17 cellular contexts compared by ENCODE assay signal in genomic region chr16:81180578-81180977, GRCh38. TPM values are rescaled to one million over a fixed set of nuclear protein-coding genes. Genes with fewer than 3 reads are reported as not detected.
DNase-seq lines count a peak whose midpoint lies in the region; ATAC-seq and TF ChIP-seq lines count a peak whose summit lies in the region.
"Had no signal": no experiment of that assay in that cellular context is flagged by ENCODE, and none has a peak within 500 bp of the region (broad histone marks: within the 10 kb centered on the region; RNA-seq: fewer than 3 reads in every experiment).

No MANE protein-coding gene starts in this region.

- H3K27ac ChIP-seq in RWPE2 (ENCODE audit: poor library complexity, severe bottlenecking) (peak overlapping the region; percentile 52), upper lobe of left lung (peak overlapping the region in 3 of 4 donors; percentile 42 to 73 (median 52))
- H3K27ac ChIP-seq: foreskin keratinocyte, HL-60 had no signal

- H3K4me1 ChIP-seq in RWPE2 (ENCODE audit: insufficient read depth, poor library complexity, severe bottlenecking) (peaks cover 8% of the 10 kb centered on the region), upper lobe of left lung (peaks cover 0 to 3% (median 0%) of the 10 kb centered on the region in 4 donors)
- H3K4me1 ChIP-seq: foreskin keratinocyte, spleen had no signal

- WGBS in upper lobe of left lung, 2 donors: 67 to 68% methylated on average over 6 of the region's 6 CpGs

- TF ChIP-seq CTCF in RWPE2 (IDR thresholded peaks at IDR 0.05; ENCODE audit: poor library complexity, severe bottlenecking) (no peak), fibroblast of the aortic adventitia (IDR thresholded peaks at IDR 0.05; ENCODE audit: insufficient read depth, low read length) (no peak), nephron (IDR thresholded peaks at IDR 0.05; ENCODE audit: unreplicated experiment in 3 of 3) (no peak), upper lobe of left lung (IDR thresholded peaks at IDR 0.05) (no peak), GM20000 (IDR thresholded peaks at IDR 0.05; ENCODE audit: extremely low read depth, missing control alignments) (no peak)

- ATAC-seq in RWPE2 (ENCODE audit: low read depth) (no peak), upper lobe of left lung (ENCODE audit: low FRiP score in 2 of 2) (no peak)

- H3K4me1 Mint-ChIP-seq in nephron: peaks cover 12% of the 10 kb centered on the region

- peak overlapping the region; percentile 23 to 91 (median 87) for H3K27ac Mint-ChIP-seq in nephron

- DNase-seq in RWPE2 (ENCODE audit: low spot score) (no peak), fibroblast of the aortic adventitia (ENCODE audit: low read depth) (peak; percentile 4), upper lobe of left lung (no peak), NCI-H526 treated with DMSO at 0.1 percent for 48 hours (lab: John Stamatoyannopoulos, UW) (no peak), GM20000 (ENCODE audit: low spot score) (no peak), activated gamma-delta T cell (lab: John Stamatoyannopoulos, UW) (no peak)
- DNase-seq in activated T-cell treated with anti-CD3 and anti-CD28 coated beads, Interleukin-2, amount 50 U/mL, for 1 hour: no peak
- DNase-seq: activated CD4-positive, CD25-positive, alpha-beta regulatory T cell; activated T-cell treated with anti-CD3 and anti-CD28 coated beads, Interleukin-2, amount 50 U/mL, for 48 hours; NCI-H446; SHP77; spleen had no signal

- H3K4me3 Mint-ChIP-seq in nephron: no peak overlapping the region

- H3K36me3 ChIP-seq in RWPE2 (ENCODE audit: low read depth) (no peaks in the 10 kb centered on the region), upper lobe of left lung (no peaks in the 10 kb centered on the region)
- H3K36me3 ChIP-seq: spleen had no signal

- no peak for TF ChIP-seq POLR2A in upper lobe of left lung (IDR thresholded peaks at IDR 0.05)

- peaks cover 19% of the 10 kb centered on the region for H3K27me3 Mint-ChIP-seq in nephron (ENCODE audit: low read depth)

- H3K4me3 ChIP-seq in RWPE2 (ENCODE audit: severe bottlenecking) (no peak overlapping the region), fibroblast of the aortic adventitia (ENCODE audit: low read depth, low read length) (peak overlapping the region; percentile 38), upper lobe of left lung (peak overlapping the region in 1 of 4 donors; percentile 12)
- H3K4me3 ChIP-seq: spleen had no signal

- H3K27me3 ChIP-seq in RWPE2 (ENCODE audit: insufficient read depth, poor library complexity, severe bottlenecking) (no peaks in the 10 kb centered on the region), upper lobe of left lung (no peaks in the 10 kb centered on the region)

- H3K36me3 Mint-ChIP-seq in nephron (ENCODE audit: low read depth): no peaks in the 10 kb centered on the region

- H3K9me3 Mint-ChIP-seq in nephron: no peaks in the 10 kb centered on the region

- TF ChIP-seq EP300 in upper lobe of left lung (IDR thresholded peaks at IDR 0.05): no peak

- H3K9me3 ChIP-seq in RWPE2 (ENCODE audit: severe bottlenecking) (no peaks in the 10 kb centered on the region), upper lobe of left lung (no peaks in the 10 kb centered on the region)
- H3K9me3 ChIP-seq: spleen had no signal

RNA-seq across cellular contexts. Expression of gene BCO1, which starts 57.9 kb away (rescaled TPM):
- total RNA-seq in fibroblast of the aortic adventitia (ENCODE audit: low replicate concordance) (not detected in 2 replicates), upper lobe of left lung (under 1 TPM in 2 of 6 donors, not detected in 4; 0.17 to 0.92 TPM)
- total RNA-seq: bronchial epithelial cell, foreskin keratinocyte, mononuclear cell, spleen had no signal
